Comparison of ENCODE assay signal across 8 cellular contexts in genomic region chr3:48636149-48636548, GRCh38. TPM values are rescaled to one million over a fixed set of nuclear protein-coding genes. Genes with fewer than 3 reads are reported as not detected.
DNase-seq lines count a peak whose midpoint lies in the region; ATAC-seq, FAIRE-seq and TF ChIP-seq lines count a peak whose summit lies in the region.

No MANE protein-coding gene starts in this region.

- no peak for TF ChIP-seq CTCF in A549 (IDR thresholded peaks at IDR 0.05)
- no peak for TF ChIP-seq CTCF in chondrocyte (IDR thresholded peaks at IDR 0.05)

- 66% methylated on average over 8 of the region's 8 CpGs for WGBS in A549 (ENCODE audit: missing lambda C conversion rate)

- DNase-seq in A549 (ENCODE audit: low read depth in 1 of 2, low spot score in 1 of 2) = no peak
- DNase-seq in chondrocyte (ENCODE audit: low spot score) = no peak
- DNase-seq in MV-4-11 (lab: John Stamatoyannopoulos, UW) = no peak

- POLR2A ChIA-PET in A549 (lab: Yijun Ruan, JAX) = interaction anchor here (0.6 to 2.1 kb wide), 2 partner anchors 26 to 122 kb away, joined by 3 to 9 read pairs; partner anchors contain the start of gene CELSR3

- peaks cover 16% of the 10 kb centered on the region for H3K4me1 ChIP-seq in A549
- peaks cover 18% of the 10 kb centered on the region for H3K4me1 ChIP-seq in mucosa of stomach (ENCODE audit: control insufficient read depth, insufficient read depth, low read length)

- H3K9me3 Mint-ChIP-seq in IgD-negative memory B cell (no peaks in the 10 kb centered on the region), chondrocyte (ENCODE audit: low read depth) (no peaks in the 10 kb centered on the region)

- H3K4me2 ChIP-seq in A549 = peak overlapping the region; percentile 81

- no peak for TF ChIP-seq POLR2A in A549 (IDR thresholded peaks at IDR 0.05; ENCODE audit: low read length)

- H3K9me3 ChIP-seq in A549 (no peaks in the 10 kb centered on the region), mucosa of stomach (ENCODE audit: control insufficient read depth, low read length) (no peaks in the 10 kb centered on the region)

- H3K4me3 ChIP-seq in A549 = peak overlapping the region; percentile 82
- H3K4me3 ChIP-seq in mucosa of stomach (ENCODE audit: low read length) = peak overlapping the region; percentile 47

- CTCF ChIA-PET in A549 (lab: Yijun Ruan, JAX) = interaction anchor here (0.7 to 4.3 kb wide), 20 partner anchors 9 to 98 kb away, joined by 3 to 46 read pairs (median 6); partner anchors contain the start of genes CELSR3, COL7A1, TMEM89 and UCN2

- ATAC-seq in A549 (no peak), HG03432 (IDR thresholded peaks at IDR 0.05; ENCODE audit: unreplicated experiment) (no peak), GM18870 (IDR thresholded peaks at IDR 0.05; ENCODE audit: unreplicated experiment) (no peak), HG02571 (IDR thresholded peaks at IDR 0.05; ENCODE audit: unreplicated experiment) (no peak)

- H3K27ac Mint-ChIP-seq in IgD-negative memory B cell = no peak overlapping the region
- peak overlapping the region; percentile 89 for H3K27ac Mint-ChIP-seq in chondrocyte (ENCODE audit: unreplicated experiment)

- no peak for TF ChIP-seq RAD21 in A549 (conservative IDR thresholded peaks at IDR 0.05 in 1 of 2, IDR thresholded peaks at IDR 0.05 in 1 of 2)

- H3K4me1 Mint-ChIP-seq in IgD-negative memory B cell = peaks cover 2 to 6% (median 6%) of the 10 kb centered on the region in 3 donors
- peaks cover 35% of the 10 kb centered on the region for H3K4me1 Mint-ChIP-seq in chondrocyte (ENCODE audit: low read depth)

- H3K4me3 Mint-ChIP-seq in IgD-negative memory B cell = peak overlapping the region; percentile 89 to 97 (median 94)
- H3K4me3 Mint-ChIP-seq in chondrocyte (ENCODE audit: unreplicated experiment) = peak overlapping the region; percentile 90

- H3K27ac ChIP-seq in A549 = peak overlapping the region; percentile 69 to 97

- H3K36me3 Mint-ChIP-seq in IgD-negative memory B cell = no peaks in the 10 kb centered on the region
- H3K36me3 Mint-ChIP-seq in chondrocyte (ENCODE audit: low read depth) = peaks cover 13% of the 10 kb centered on the region

- FAIRE-seq in A549 (lab: Jason Lieb, UNC) = no peak

- H3K27me3 Mint-ChIP-seq in IgD-negative memory B cell (no peaks in the 10 kb centered on the region), chondrocyte (ENCODE audit: low read depth) (no peaks in the 10 kb centered on the region)

- peak overlapping the region; percentile 54 for H3K9ac ChIP-seq in mucosa of stomach (ENCODE audit: low read length)

- TF ChIP-seq EP300 in A549 (IDR thresholded peaks at IDR 0.05) = no peak

- no peaks in the 10 kb centered on the region for H3K36me3 ChIP-seq in mucosa of stomach (ENCODE audit: control insufficient read depth, insufficient read depth, low read length)

- H3K27me3 ChIP-seq in mucosa of stomach (ENCODE audit: control insufficient read depth, insufficient read depth, low read length) = no peaks in the 10 kb centered on the region

TF ChIP-seq in A549, 52 proteins besides CTCF, POLR2A, EP300 and RAD21:
- TF ChIP-seq SMC3 (IDR thresholded peaks at IDR 0.05) (no peak), RCOR1 (IDR thresholded peaks at IDR 0.05; ENCODE audit: low read depth, low read length) (no peak), KDM1A (IDR thresholded peaks at IDR 0.05; ENCODE audit: low read depth) (no peak), TP53 (CRISPR knock-in tag; IDR thresholded peaks at IDR 0.05) (no peak), TFCP2L1 (CRISPR knock-in tag; IDR thresholded peaks at IDR 0.05) (no peak), HOXA7 (CRISPR knock-in tag; IDR thresholded peaks at IDR 0.05) (no peak), POLR2AphosphoS2 (conservative IDR thresholded peaks at IDR 0.05; ENCODE audit: low read length) (no peak), CHD2 (IDR thresholded peaks at IDR 0.05; ENCODE audit: low read length, partially characterized antibody) (no peak), NPAS2 (CRISPR knock-in tag; IDR thresholded peaks at IDR 0.05; ENCODE audit: borderline replicate concordance) (no peak), FOSB (CRISPR knock-in tag; IDR thresholded peaks at IDR 0.05) (no peak), RARB (CRISPR knock-in tag; IDR thresholded peaks at IDR 0.05) (no peak), CBX2 (IDR thresholded peaks at IDR 0.05; ENCODE audit: borderline replicate concordance, low read depth) (no peak), HEYL (CRISPR knock-in tag; IDR thresholded peaks at IDR 0.05) (no peak), ESRRA (IDR thresholded peaks at IDR 0.05; ENCODE audit: borderline replicate concordance, low read length) (no peak), RNF2 (IDR thresholded peaks at IDR 0.05; ENCODE audit: borderline replicate concordance, low read depth) (no peak), RFX5 (IDR thresholded peaks at IDR 0.05) (no peak), MYC (IDR thresholded peaks at IDR 0.05; ENCODE audit: borderline replicate concordance, low read length) (no peak), USF2 (IDR thresholded peaks at IDR 0.05) (no peak), MAZ (IDR thresholded peaks at IDR 0.05; ENCODE audit: borderline replicate concordance, low read depth, low read length) (no peak)

RNA-seq across cellular contexts. Expression of gene SLC26A6, which starts 0.9 kb away (rescaled TPM):
- polyA plus RNA-seq in A549 (2011; rRNA removed) (12.5 and 12.7 TPM in 2 replicates), A549 (2017; fragmentation: RNase III; extraction: RNeasy Plus Mini Kit Qiagen cat#74134 plus additional on column Dnase treatment) (20.0 to 25.5 TPM (median 23.2 TPM) in 3 replicates), IgD-negative memory B cell (1.4 TPM)
- polyA plus RNA-seq in A549 (2012; cell fraction: cytosol; rRNA removed) = 17.4 and 20.3 TPM in 2 replicates
- 135 and 159 TPM in 2 replicates for polyA plus RNA-seq in A549 (2012; cell fraction: nucleus; rRNA removed)
- polyA minus RNA-seq in A549 (2011; rRNA and poly(A)+ RNA removed) = 21.9 and 24.3 TPM in 2 replicates
- total RNA-seq in chondrocyte = 66.8 to 70.5 TPM (median 69.3 TPM) in 3 replicates

RNA-seq across cellular contexts. Expression of gene TMEM89, which starts 14.6 kb away (rescaled TPM):
- not detected in 2 replicates for polyA plus RNA-seq in A549 (2011; rRNA removed)
- 0.12 and 0.19 TPM in 2 replicates for polyA plus RNA-seq in A549 (2012; cell fraction: cytosol; rRNA removed)
- 1.0 and 2.2 TPM in 2 replicates for polyA plus RNA-seq in A549 (2012; cell fraction: nucleus; rRNA removed)
- 0.21 TPM in 1 of 3 replicates, not detected in the others for polyA plus RNA-seq in A549 (2017; fragmentation: RNase III; extraction: RNeasy Plus Mini Kit Qiagen cat#74134 plus additional on column Dnase treatment)
- not detected in 2 replicates for polyA minus RNA-seq in A549 (2011; rRNA and poly(A)+ RNA removed)
- polyA plus RNA-seq in IgD-negative memory B cell = not detected
- total RNA-seq in chondrocyte = 0.70 TPM in 1 of 3 replicates, not detected in the others

RNA-seq across cellular contexts. Expression of gene CELSR3, which starts 26.5 kb away (rescaled TPM):
- polyA plus RNA-seq in A549 (2011; rRNA removed) = 2.2 and 3.2 TPM in 2 replicates
- polyA plus RNA-seq in A549 (2012; cell fraction: cytosol; rRNA removed) = 2.2 and 3.3 TPM in 2 replicates
- 13.7 and 15.3 TPM in 2 replicates for polyA plus RNA-seq in A549 (2012; cell fraction: nucleus; rRNA removed)
- 4.6 to 5.2 TPM (median 4.8 TPM) in 3 replicates for polyA plus RNA-seq in A549 (2017; fragmentation: RNase III; extraction: RNeasy Plus Mini Kit Qiagen cat#74134 plus additional on column Dnase treatment)
- 7.1 and 7.4 TPM in 2 replicates for polyA minus RNA-seq in A549 (2011; rRNA and poly(A)+ RNA removed)
- 0.59 TPM for polyA plus RNA-seq in IgD-negative memory B cell
- 9.6 to 11.4 TPM (median 10.5 TPM) in 3 replicates for total RNA-seq in chondrocyte

RNA-seq across cellular contexts. Expression of gene UQCRC1, which starts 26.7 kb away (rescaled TPM):
- polyA plus RNA-seq in A549 (2011; rRNA removed) (279 and 338 TPM in 2 replicates), A549 (2017; fragmentation: RNase III; extraction: RNeasy Plus Mini Kit Qiagen cat#74134 plus additional on column Dnase treatment) (233 to 256 TPM (median 254 TPM) in 3 replicates), IgD-negative memory B cell (147 TPM)
- 390 and 409 TPM in 2 replicates for polyA plus RNA-seq in A549 (2012; cell fraction: cytosol; rRNA removed)
- 488 and 556 TPM in 2 replicates for polyA plus RNA-seq in A549 (2012; cell fraction: nucleus; rRNA removed)
- 677 and 753 TPM in 2 replicates for polyA minus RNA-seq in A549 (2011; rRNA and poly(A)+ RNA removed)
- 223 to 258 TPM (median 233 TPM) in 3 replicates for total RNA-seq in chondrocyte

RNA-seq across cellular contexts. Expression of gene COL7A1, which starts 41.0 kb away (rescaled TPM):
- polyA plus RNA-seq in A549 (2011; rRNA removed) (36.5 and 63.0 TPM in 2 replicates), A549 (2017; fragmentation: RNase III; extraction: RNeasy Plus Mini Kit Qiagen cat#74134 plus additional on column Dnase treatment) (213 to 273 TPM (median 240 TPM) in 3 replicates), IgD-negative memory B cell (not detected)
- 82.2 and 86.3 TPM in 2 replicates for polyA plus RNA-seq in A549 (2012; cell fraction: cytosol; rRNA removed)
- polyA plus RNA-seq in A549 (2012; cell fraction: nucleus; rRNA removed) = 979 and 1,138 TPM in 2 replicates
- polyA minus RNA-seq in A549 (2011; rRNA and poly(A)+ RNA removed) = 53.1 and 64.3 TPM in 2 replicates
- total RNA-seq in chondrocyte = 15.9 to 36.6 TPM (median 36.5 TPM) in 3 replicates
